9 cellular contexts compared by ENCODE assay signal in the genomic region with DNA sequence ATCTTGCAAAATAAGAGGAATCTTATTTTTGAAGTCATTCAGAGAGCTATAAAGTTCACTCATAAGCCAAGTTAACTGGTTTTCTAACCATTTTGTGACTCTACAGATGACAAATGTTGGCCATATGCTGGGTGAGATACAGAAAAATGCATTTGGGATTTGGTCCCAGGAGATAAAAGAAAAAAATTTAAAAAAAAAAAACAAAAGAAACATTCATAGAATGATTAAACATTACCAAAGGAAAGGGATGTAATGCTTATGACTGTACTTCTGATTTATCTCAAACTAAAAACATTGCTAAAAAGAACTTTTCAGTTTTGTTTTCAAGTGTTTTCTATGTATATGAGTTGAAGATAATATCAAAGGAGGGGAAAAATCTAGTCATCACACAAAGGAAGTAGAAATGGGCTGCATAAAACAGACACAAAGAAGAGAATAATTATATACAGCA. TPM values are rescaled to one million over a fixed set of nuclear protein-coding genes. Genes with fewer than 3 reads are reported as not detected.
A peak's percentile ranks its signal among the peaks of the same experiment; 100 is the strongest.
DNase-seq lines count a peak whose midpoint lies in the region; ATAC-seq, FAIRE-seq and TF ChIP-seq lines count a peak whose summit lies in the region.
"Had no signal": no experiment of that assay in that cellular context is flagged by ENCODE, and none has a peak within 500 bp of the region (broad histone marks: within the 10 kb centered on the region; RNA-seq: fewer than 3 reads in every experiment).

No MANE protein-coding gene starts in this region.

- peaks cover 62% of the 10 kb centered on the region for H3K36me3 Mint-ChIP-seq in nephron (ENCODE audit: low read depth)

- no peaks in the 10 kb centered on the region for H3K27me3 Mint-ChIP-seq in nephron (ENCODE audit: low read depth)

- peaks cover 25% of the 10 kb centered on the region for H3K4me1 Mint-ChIP-seq in nephron

- ATAC-seq in GM21737 (IDR thresholded peaks at IDR 0.05; ENCODE audit: unreplicated experiment) (peak; percentile 38), HG02623 (IDR thresholded peaks at IDR 0.05; ENCODE audit: unreplicated experiment) (no peak)

- no peak overlapping the region for H3K4me3 Mint-ChIP-seq in nephron

- no peak for DNase-seq in GM18507 (ENCODE audit: extremely low spot score, insufficient read length, low read depth)
- peak; percentile 25 for DNase-seq in RPMI7951 (ENCODE audit: low read depth)
- DNase-seq in NCI-H1436 treated with DMSO at 0.1 percent for 48 hours (lab: John Stamatoyannopoulos, UW) = no peak
- DNase-seq in NCI-H1092 treated with DMSO at 0.1 percent for 48 hours (lab: John Stamatoyannopoulos, UW) = no peak
- DNase-seq in activated effector memory CD4-positive, alpha-beta T cell treated with Interleukin-2 at 50 U/mL for 16 hours = no peak
- DNase-seq: NCI-H1417 had no signal

- H3K9me3 Mint-ChIP-seq in nephron = no peaks in the 10 kb centered on the region

- peak; percentile 82 for FAIRE-seq in GM18507 (lab: Jason Lieb, UNC)

- H3K27ac Mint-ChIP-seq in nephron = peak overlapping the region in 2 of 3 experiments; percentile 50 to 52

- TF ChIP-seq CTCF in nephron (IDR thresholded peaks at IDR 0.05; ENCODE audit: unreplicated experiment in 3 of 3) = no peak

RNA-seq across cellular contexts. Expression of a gene that starts 43.1 kb away (rescaled TPM):
- total RNA-seq in RPMI7951 (2014; rRNA removed; shearing (Covaris generic)) = 4.6 and 6.2 TPM in 2 replicates
